Comparison of ENCODE assay signal across 11 cellular contexts in genomic region chr6:145349950-145350510, GRCh38.
DNase-seq lines count a peak whose midpoint lies in the region; ATAC-seq and TF ChIP-seq lines count a peak whose summit lies in the region.
"Had no signal": no experiment of that assay in that cellular context is flagged by ENCODE, and none has a peak within 500 bp of the region (broad histone marks: within the 10 kb centered on the region; RNA-seq: fewer than 3 reads in every experiment).

No MANE protein-coding gene starts in this region.

- CTCF ChIA-PET in SK-N-SH (lab: Yijun Ruan, JAX) = interaction anchor here (1.0 to 1.9 kb wide), 3 partner anchors 12 to 354 kb away, joined by 3 to 7 read pairs (median 4); no protein-coding TSS in a partner anchor

- POLR2A ChIA-PET in SK-N-SH (lab: Yijun Ruan, JAX) = no interaction called here

- H3K36me3 ChIP-seq in SK-N-SH (replicated peaks in 1 of 2; ENCODE audit: control insufficient read depth in 1 of 2, insufficient read depth in 2 of 2, low read length in 1 of 2) (no peaks in the 10 kb centered on the region), neural progenitor cell (no peaks in the 10 kb centered on the region)

- H3K4me3 ChIP-seq in SK-N-SH (ENCODE audit: low read depth in 2 of 2, low read length in 1 of 2) = no peak overlapping the region
- H3K4me3 ChIP-seq in neural progenitor cell = no peak overlapping the region

- TF ChIP-seq RAD21 in SK-N-SH (IDR thresholded peaks at IDR 0.05; ENCODE audit: low read length) = no peak

- H3K79me2 ChIP-seq in SK-N-SH (ENCODE audit: insufficient read depth) (no peaks in the 10 kb centered on the region), neural progenitor cell (ENCODE audit: low read depth) (no peaks in the 10 kb centered on the region)

- H2AFZ ChIP-seq in SK-N-SH (ENCODE audit: low read depth) = no peak overlapping the region
- H2AFZ ChIP-seq in neural progenitor cell (replicated peaks) = no peak overlapping the region

- peak overlapping the region in 1 of 2 experiments; percentile 53; a peak in 2 of 4 replicates for H3K27ac ChIP-seq in SK-N-SH (ENCODE audit: low read depth in 2 of 2, low read length in 1 of 2)
- H3K27ac ChIP-seq in neural progenitor cell = no peak overlapping the region

- no peaks in the 10 kb centered on the region for H4K20me1 ChIP-seq in SK-N-SH (ENCODE audit: insufficient read depth)
- no peaks in the 10 kb centered on the region for H4K20me1 ChIP-seq in neural progenitor cell (ENCODE audit: low read depth)

- H3F3A ChIP-seq in SK-N-SH (replicated peaks; ENCODE audit: insufficient read depth) (no peaks in the 10 kb centered on the region), neural progenitor cell (ENCODE audit: low read depth) (no peaks in the 10 kb centered on the region)

- ATAC-seq in SK-N-SH treated with all-trans-retinoic acid at 6 μM for 48 hours = no peak
- peak; percentile 65 for ATAC-seq in GM21737 (IDR thresholded peaks at IDR 0.05; ENCODE audit: unreplicated experiment)
- ATAC-seq in HG03378 (IDR thresholded peaks at IDR 0.05; ENCODE audit: unreplicated experiment) = peak; percentile 94
- ATAC-seq in natural killer cell = no peak

- H3K9me3 ChIP-seq in SK-N-SH = no peaks in the 10 kb centered on the region
- no peaks in the 10 kb centered on the region for H3K9me3 ChIP-seq in neural progenitor cell (ENCODE audit: low read depth)

- peaks cover 13% of the 10 kb centered on the region for H3K4me1 Mint-ChIP-seq in neural progenitor cell
- H3K4me1 Mint-ChIP-seq in natural killer cell = no peaks in the 10 kb centered on the region
- H3K4me1 Mint-ChIP-seq: stimulated activated effector memory CD8-positive, alpha-beta T cell treated with anti-CD3 and anti-CD28 coated beads, Interleukin-12 subunit alpha, Interleukin-12 subunit beta, amount 100 ng/mL, for 72 hours had no signal

- no peaks in the 10 kb centered on the region for H3K27me3 Mint-ChIP-seq in neural progenitor cell (ENCODE audit: insufficient read depth, low read depth)
- H3K27me3 Mint-ChIP-seq in natural killer cell (ENCODE audit: low read depth in 2 of 2) = no peaks in the 10 kb centered on the region

- H3K4me2 ChIP-seq in SK-N-SH (no peak overlapping the region), neural progenitor cell (no peak overlapping the region)

- intact Hi-C loops in natural killer cell (cut with micrococcal nuclease) = no loop called here

- H3K9me3 Mint-ChIP-seq in neural progenitor cell (no peaks in the 10 kb centered on the region), natural killer cell (peaks cover 0 to 7% of the 10 kb centered on the region in 2 donors)
- H3K9me3 Mint-ChIP-seq: stimulated activated effector memory CD8-positive, alpha-beta T cell treated with anti-CD3 and anti-CD28 coated beads, Interleukin-12 subunit alpha, Interleukin-12 subunit beta, amount 100 ng/mL, for 72 hours had no signal

- no peak for TF ChIP-seq EP300 in SK-N-SH (IDR thresholded peaks at IDR 0.05; ENCODE audit: borderline replicate concordance in 1 of 2, low read depth in 1 of 2, low read length in 1 of 2)

- DNase-seq in SK-N-SH = no peak
- DNase-seq in neural progenitor cell (ENCODE audit: low spot score) = no peak
- no peak for DNase-seq in SW 1271 (lab: John Stamatoyannopoulos, UW)
- no peak for DNase-seq in NCI-H748 treated with DMSO at 0.1 percent for 48 hours (lab: John Stamatoyannopoulos, UW)
- DNase-seq in natural killer cell = no peak
- DNase-seq: 8988T, NCI-H446 had no signal

- whole genome bisulfite sequencing in SK-N-SH (ENCODE audit: low lambda C conversion rate) = 36% methylated on average over 3 of the region's 3 CpGs

- TF ChIP-seq CTCF in SK-N-SH (IDR thresholded peaks at IDR 0.05) = no peak
- no peak for TF ChIP-seq CTCF in neural progenitor cell (IDR thresholded peaks at IDR 0.05)
- TF ChIP-seq CTCF in natural killer cell (IDR thresholded peaks at IDR 0.05) = no peak

- no peaks in the 10 kb centered on the region for H3K9me2 ChIP-seq in SK-N-SH

- peaks cover 0 to 16% of the 10 kb centered on the region in 2 experiments; a peak in 2 of 4 replicates for H3K4me1 ChIP-seq in SK-N-SH (ENCODE audit: control insufficient read depth in 1 of 2, insufficient read depth in 2 of 2, low read depth in 1 of 2, low read length in 1 of 2)
- H3K4me1 ChIP-seq in neural progenitor cell = peaks cover 17% of the 10 kb centered on the region

- peak overlapping the region; percentile 42 for H3K27ac Mint-ChIP-seq in neural progenitor cell
- H3K27ac Mint-ChIP-seq in natural killer cell = no peak overlapping the region
- H3K27ac Mint-ChIP-seq: stimulated activated effector memory CD8-positive, alpha-beta T cell treated with anti-CD3 and anti-CD28 coated beads, Interleukin-12 subunit alpha, Interleukin-12 subunit beta, amount 100 ng/mL, for 72 hours had no signal

- H3K9ac ChIP-seq in SK-N-SH = no peak overlapping the region
- no peak overlapping the region for H3K9ac ChIP-seq in neural progenitor cell

- H3K4me3 Mint-ChIP-seq in neural progenitor cell (no peak overlapping the region), natural killer cell (no peak overlapping the region)
- H3K4me3 Mint-ChIP-seq: stimulated activated effector memory CD8-positive, alpha-beta T cell treated with anti-CD3 and anti-CD28 coated beads, Interleukin-12 subunit alpha, Interleukin-12 subunit beta, amount 100 ng/mL, for 72 hours had no signal

- H3K36me3 Mint-ChIP-seq in neural progenitor cell (no peaks in the 10 kb centered on the region), natural killer cell (no peaks in the 10 kb centered on the region)
- H3K36me3 Mint-ChIP-seq: stimulated activated effector memory CD8-positive, alpha-beta T cell treated with anti-CD3 and anti-CD28 coated beads, Interleukin-12 subunit alpha, Interleukin-12 subunit beta, amount 100 ng/mL, for 72 hours had no signal

- H3K27me3 ChIP-seq in SK-N-SH (ENCODE audit: insufficient read depth) (no peaks in the 10 kb centered on the region), neural progenitor cell (no peaks in the 10 kb centered on the region)

TF ChIP-seq in SK-N-SH, 30 proteins besides CTCF, POLR2A, EP300 and RAD21:
- TF ChIP-seq RCOR1 (IDR thresholded peaks at IDR 0.05; ENCODE audit: low read length) (0 out of 2 replicates have a peak, but pooled peaks have one; percentile 20), SMC3 (IDR thresholded peaks at IDR 0.05; ENCODE audit: low read depth, low read length) (no peak), GATA2 (CRISPR knock-in tag; IDR thresholded peaks at IDR 0.05) (peak; percentile 2; the same call in 1 of the 2 replicates)

TF ChIP-seq in SK-N-SH treated with all-trans-retinoic acid at 6 μM for 48 hours, 23 proteins besides CTCF, POLR2A, EP300 and RAD21:
- TF ChIP-seq ZNF565 (CRISPR knock-in tag; conservative IDR thresholded peaks at IDR 0.05; ENCODE audit: low read depth) (no peak), OSR1 (CRISPR knock-in tag; IDR thresholded peaks at IDR 0.05) (no peak), TSHZ2 (CRISPR knock-in tag; IDR thresholded peaks at IDR 0.05) (no peak), ZFP30 (CRISPR knock-in tag; IDR thresholded peaks at IDR 0.05) (no peak), CSRNP3 (CRISPR knock-in tag; IDR thresholded peaks at IDR 0.05) (no peak), TCF4 (CRISPR knock-in tag; IDR thresholded peaks at IDR 0.05; ENCODE audit: borderline replicate concordance) (no peak), ISL1 (CRISPR knock-in tag; IDR thresholded peaks at IDR 0.05) (no peak), ZNF8 (CRISPR knock-in tag; IDR thresholded peaks at IDR 0.05) (no peak)

Comparison
In these comparisons a context has a peak if more than half of its experiments do, and no peak if none do; other contexts are left out.
1. ATAC-seq: peak in GM21737 (single experiment) and HG03378 (single experiment); none in SK-N-SH treated with all-trans-retinoic acid at 6 μM for 48 hours (single experiment) and natural killer cell (0 of 3).